In genomic region chr17:7436556-7437368, GRCh38 we compare ENCODE assay signal across 1 cellular context.
A peak's percentile ranks its signal among the peaks of the same experiment; 100 is the strongest.
TF ChIP-seq lines count a peak whose summit lies in the region.

No MANE protein-coding gene starts in this region.

TF ChIP-seq in HEK293, 187 proteins besides CTCF, POLR2A, EP300 and RAD21 (continued from another document and continues in another):
- TF ChIP-seq ZNF362 (tag by site-specific recombination; IDR thresholded peaks at IDR 0.05) = no peak
- no peak for TF ChIP-seq ZNF701 (tag by site-specific recombination; IDR thresholded peaks at IDR 0.05)
- TF ChIP-seq ZNF266 (tag by site-specific recombination; IDR thresholded peaks at IDR 0.05; ENCODE audit: low read depth) = no peak
- TF ChIP-seq ZNF555 (tag by site-specific recombination; conservative IDR thresholded peaks at IDR 0.05) = no peak
- TF ChIP-seq ZNF398 (tag by site-specific recombination; IDR thresholded peaks at IDR 0.05) = no peak
- no peak for TF ChIP-seq ZNF19 (tag by site-specific recombination; IDR thresholded peaks at IDR 0.05; ENCODE audit: low read depth)
- peak; percentile 59; the same call in 1 of the 2 replicates for TF ChIP-seq PBX3 (CRISPR knock-in tag; IDR thresholded peaks at IDR 0.05)
- no peak for TF ChIP-seq ZNF280D (tag by site-specific recombination; IDR thresholded peaks at IDR 0.05)
- peak; percentile 55; the same call in 1 of the 2 replicates for TF ChIP-seq ZBTB44 (tag by site-specific recombination; IDR thresholded peaks at IDR 0.05)
- no peak for TF ChIP-seq ZIC2 (tag by site-specific recombination; IDR thresholded peaks at IDR 0.05)
- no peak for TF ChIP-seq PRDM1 (tag by site-specific recombination; IDR thresholded peaks at IDR 0.05)
- no peak for TF ChIP-seq ZNF768 (tag by site-specific recombination; IDR thresholded peaks at IDR 0.05)
- TF ChIP-seq ZNF518A (tag by site-specific recombination; conservative IDR thresholded peaks at IDR 0.05; ENCODE audit: low read depth) = no peak
- TF ChIP-seq MZF1 (tag by site-specific recombination; IDR thresholded peaks at IDR 0.05; ENCODE audit: borderline replicate concordance) = no peak
- TF ChIP-seq ZNF629 (tag by site-specific recombination; IDR thresholded peaks at IDR 0.05) = no peak; the same call in 1 of the 2 replicates
- TF ChIP-seq ZBTB8A (tag by site-specific recombination; IDR thresholded peaks at IDR 0.05) = peak; percentile 97
- no peak for TF ChIP-seq IKZF3 (tag by site-specific recombination; IDR thresholded peaks at IDR 0.05)
- TF ChIP-seq ZSCAN5A (tag by site-specific recombination; IDR thresholded peaks at IDR 0.05) = no peak
- no peak for TF ChIP-seq EGR2 (tag by site-specific recombination; IDR thresholded peaks at IDR 0.05; ENCODE audit: low read depth)
- TF ChIP-seq ZSCAN16 (tag by site-specific recombination; IDR thresholded peaks at IDR 0.05) = no peak
- no peak for TF ChIP-seq AEBP2 (tag by site-specific recombination; IDR thresholded peaks at IDR 0.05; ENCODE audit: borderline replicate concordance)
- peak; percentile 45; the same call in 1 of the 2 replicates for TF ChIP-seq KLF10 (tag by site-specific recombination; IDR thresholded peaks at IDR 0.05)
- peak; percentile 38; the same call in 1 of the 2 replicates for TF ChIP-seq GLIS1 (tag by site-specific recombination; IDR thresholded peaks at IDR 0.05)
- no peak for TF ChIP-seq ZBTB49 (tag by site-specific recombination; IDR thresholded peaks at IDR 0.05; ENCODE audit: low read depth)
- no peak for TF ChIP-seq ZNF132 (tag by site-specific recombination; IDR thresholded peaks at IDR 0.05; ENCODE audit: borderline replicate concordance)
- no peak for TF ChIP-seq ZNF37A (tag by site-specific recombination; IDR thresholded peaks at IDR 0.05)
- no peak for TF ChIP-seq MYNN (tag by site-specific recombination; IDR thresholded peaks at IDR 0.05; ENCODE audit: borderline replicate concordance)
- TF ChIP-seq GLI4 (tag by site-specific recombination; IDR thresholded peaks at IDR 0.05) = no peak
- no peak for TF ChIP-seq ZNF26 (tag by site-specific recombination; IDR thresholded peaks at IDR 0.05)
- TF ChIP-seq ZNF211 (tag by site-specific recombination; IDR thresholded peaks at IDR 0.05; ENCODE audit: low read depth) = no peak
- TF ChIP-seq ZNF692 (tag by site-specific recombination; IDR thresholded peaks at IDR 0.05) = 0 out of 2 replicates have a peak, but pooled peaks have one; percentile 18
- TF ChIP-seq ZNF600 (tag by site-specific recombination; IDR thresholded peaks at IDR 0.05) = peak; percentile 36; the same call in 1 of the 2 replicates
